In the genomic region with DNA sequence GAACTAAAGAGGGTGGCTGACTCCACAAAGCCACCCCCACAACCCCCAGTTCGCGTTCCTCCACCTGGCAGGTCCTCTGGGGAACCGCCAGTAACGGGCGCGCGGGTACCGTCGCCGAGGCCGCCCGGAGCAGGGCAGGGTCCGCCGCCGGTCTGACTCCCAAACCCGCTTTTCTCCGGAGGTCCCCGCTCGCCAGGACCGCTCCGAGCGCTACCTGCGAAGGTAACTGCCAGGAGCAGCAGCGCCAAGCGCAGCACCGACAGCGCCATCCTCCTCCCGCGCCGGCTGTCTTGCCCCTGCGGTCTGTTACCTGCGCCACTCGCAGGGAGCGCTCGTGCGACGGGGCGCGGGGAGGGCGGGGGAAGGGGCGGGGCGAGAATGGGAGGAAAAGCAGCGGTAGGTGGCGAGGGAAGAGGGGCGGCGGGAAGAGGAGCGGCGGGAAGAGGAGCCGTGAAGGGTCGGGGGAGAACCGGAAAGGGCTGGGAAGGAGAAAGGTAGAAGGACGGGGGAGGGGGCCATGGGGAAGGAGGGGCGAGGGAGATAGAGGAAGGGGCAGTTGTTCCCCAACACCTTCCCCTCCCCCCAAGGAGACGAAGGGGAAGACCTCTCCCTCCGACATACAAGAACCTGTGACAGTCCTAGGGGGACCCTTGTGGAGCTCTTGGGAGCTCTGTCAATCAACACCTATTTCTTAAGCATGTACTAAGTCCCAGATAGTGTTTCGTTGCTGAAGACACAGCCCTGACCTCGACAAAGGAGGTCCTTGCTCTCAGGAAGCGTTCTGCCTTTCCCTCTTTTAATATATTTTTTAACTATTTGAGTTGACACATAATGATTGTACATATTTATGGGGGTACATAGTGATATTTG, we compare ENCODE assay signal across 8 cellular contexts. TPM values are rescaled to one million over a fixed set of nuclear protein-coding genes. Genes with fewer than 3 reads are reported as not detected.
DNase-seq lines count a peak whose midpoint lies in the region; ATAC-seq, FAIRE-seq and TF ChIP-seq lines count a peak whose summit lies in the region.

A gene with protein sequence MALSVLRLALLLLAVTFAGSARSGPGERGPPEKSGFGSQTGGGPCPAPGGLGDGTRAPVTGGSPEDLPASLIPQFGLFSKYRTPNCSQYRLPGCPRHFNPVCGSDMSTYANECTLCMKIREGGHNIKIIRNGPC (minus strand): TSS at position 308 of the 870 bp plus-strand sequence. CDS start 39 bp downstream, at position 269.

- H3K36me3 ChIP-seq in K562 (ENCODE audit: control insufficient read depth, insufficient read depth, low read length) = no peaks in the 10 kb centered on the region

- peak within 1 kb of the TSS; percentile 49 for H3K4me3 ChIP-seq in HL-60 (replicated peaks; ENCODE audit: insufficient read depth, low read length)
- no peak within 1 kb of the TSS; the same call in 1 of the 2 replicates for H3K4me3 ChIP-seq in K562

- 15% methylated on average over 33 of the region's 58 CpGs for WGBS in K562 (ENCODE audit: insufficient coverage, low coverage, missing lambda C conversion rate)

- H3K9me3 Mint-ChIP-seq in T-helper 2 cell treated with Interferon-gamma antibody and Interleukin-4, amounts not matched to agents 5 μg/mL and 100 μg/mL, for 36 hours = peaks cover 12% of the 10 kb centered on the region

- no peak within 1 kb of the TSS; a peak in 1 of 4 replicates for H3K9ac ChIP-seq in K562 (ENCODE audit: insufficient read depth in 1 of 2, low read depth in 2 of 2, low read length in 2 of 2)

- no peak for FAIRE-seq in K562 (lab: Jason Lieb, UNC)

- H3K36me3 Mint-ChIP-seq in T-helper 2 cell treated with Interferon-gamma antibody and Interleukin-4, amounts not matched to agents 5 μg/mL and 100 μg/mL, for 36 hours (ENCODE audit: low read depth) = peaks cover 4% of the 10 kb centered on the region

- peak within 1 kb of the TSS; percentile 44; the same call in 1 of the 2 replicates for H2AFZ ChIP-seq in K562 (ENCODE audit: low read depth, low read length)

- H3K9me3 ChIP-seq in K562 (replicated peaks; ENCODE audit: control insufficient read depth, insufficient read depth, low read depth, low read length) = no peaks in the 10 kb centered on the region

- H3K9me1 ChIP-seq in K562 (ENCODE audit: control insufficient read depth, insufficient read depth, low read length) = no peaks in the 10 kb centered on the region

- H4K20me1 ChIP-seq in K562 (replicated peaks; ENCODE audit: control insufficient read depth, insufficient read depth, low read length) = no peaks in the 10 kb centered on the region

- in situ Hi-C loops in K562 (cut with MboI) = no loop called here

- peaks cover 50% of the 10 kb centered on the region for H3K27me3 Mint-ChIP-seq in T-helper 2 cell treated with Interferon-gamma antibody and Interleukin-4, amounts not matched to agents 5 μg/mL and 100 μg/mL, for 36 hours (ENCODE audit: low read depth)

- TF ChIP-seq POLR2A in K562 (conservative IDR thresholded peaks at IDR 0.05) = no peak

- TF ChIP-seq CTCF in HL-60 (IDR thresholded peaks at IDR 0.05; ENCODE audit: insufficient read depth, low read length) (no peak), K562 (IDR thresholded peaks at IDR 0.05 in 2 of 3, conservative IDR thresholded peaks at IDR 0.05 in 1 of 3; ENCODE audit: insufficient read depth in 2 of 3, low read depth in 1 of 3, low read length in 3 of 3) (peak in 2 of 3 experiments; percentile 3 to 45; a peak in 2 of 6 replicates)

- POLR2A ChIA-PET in K562 (lab: Yijun Ruan, JAX) = interaction anchor here (1.7 kb wide), 1 partner anchor 15 kb away, joined by 3 read pairs; no protein-coding TSS in a partner anchor

- no peaks in the 10 kb centered on the region for H3K27me3 ChIP-seq in HL-60 (ENCODE audit: insufficient read depth, poor library complexity, severe bottlenecking)
- peaks cover 7 to 13% of the 10 kb centered on the region in 2 experiments; a peak in 3 of 5 replicates for H3K27me3 ChIP-seq in K562 (ENCODE audit: control insufficient read depth in 2 of 2, insufficient read depth in 2 of 2, low read length in 2 of 2)

- TF ChIP-seq EP300 in K562 (IDR thresholded peaks at IDR 0.05; ENCODE audit: low read length) = no peak

- CTCF ChIA-PET in K562 (lab: Yijun Ruan, JAX; ENCODE audit: low intra/inter-chr PET ratio) = no interaction called here

- H3K4me3 Mint-ChIP-seq in T-helper 2 cell treated with Interferon-gamma antibody and Interleukin-4, amounts not matched to agents 5 μg/mL and 100 μg/mL, for 36 hours = peak within 1 kb of the TSS; percentile 68

- peak; percentile 9 for DNase-seq in NCI-H1436 (lab: John Stamatoyannopoulos, UW)
- no peak for DNase-seq in NCI-H1436 treated with DMSO at 0.1 percent for 48 hours (lab: John Stamatoyannopoulos, UW)
- DNase-seq in HL-60 (ENCODE audit: low read depth in 1 of 2, low spot score in 1 of 2) = no peak
- DNase-seq in T-helper 2 cell treated with Interferon-gamma antibody and Interleukin-4, amounts not matched to agents 5 μg/mL and 100 μg/mL, for 36 hours (ENCODE audit: low spot score) = peak; percentile 39
- DNase-seq in K562 (ENCODE audit: extremely low read depth in 1 of 4, low spot score in 3 of 4) = peak; percentile 45 to 80 (median 73)
- DNase-seq in left lobe of liver (ENCODE audit: low spot score) = no peak
- DNase-seq in stimulated activated CD8-positive, alpha-beta memory T cell treated with anti-CD3 and anti-CD28 coated beads, Interleukin-12 subunit alpha, Interleukin-12 subunit beta, amount 100 ng/mL, for 4 hours (ENCODE audit: low read depth) = peak; percentile 52

- H3K27ac ChIP-seq in HL-60 (replicated peaks) = no peak within 1 kb of the TSS
- H3K27ac ChIP-seq in K562 (ENCODE audit: extremely low read depth, low read depth, low read length) = no peak within 1 kb of the TSS

- peaks cover 0 to 5% of the 10 kb centered on the region in 2 experiments; a peak in 2 of 5 replicates for H3K4me1 ChIP-seq in K562 (replicated peaks in 1 of 2; ENCODE audit: control insufficient read depth in 2 of 2, insufficient read depth in 2 of 2, low read length in 2 of 2)

- peak within 1 kb of the TSS; percentile 32; the same call in 1 of the 2 replicates for H3K4me2 ChIP-seq in K562 (ENCODE audit: insufficient read depth, low read length)

- no peak for TF ChIP-seq RAD21 in K562 (CRISPR knock-in tag; conservative IDR thresholded peaks at IDR 0.05 in 1 of 2, IDR thresholded peaks at IDR 0.05 in 1 of 2)

- intact Hi-C loops in K562 (cut with micrococcal nuclease) = no loop called here

- peak; percentile 98 for ATAC-seq in K562
- peak; percentile 56 for ATAC-seq in left lobe of liver
- ATAC-seq in HG03135 (IDR thresholded peaks at IDR 0.05; ENCODE audit: unreplicated experiment) = no peak

- H3K27ac Mint-ChIP-seq in T-helper 2 cell treated with Interferon-gamma antibody and Interleukin-4, amounts not matched to agents 5 μg/mL and 100 μg/mL, for 36 hours = no peak within 1 kb of the TSS

- H3K4me1 Mint-ChIP-seq in T-helper 2 cell treated with Interferon-gamma antibody and Interleukin-4, amounts not matched to agents 5 μg/mL and 100 μg/mL, for 36 hours (ENCODE audit: low read depth) = peaks cover 26% of the 10 kb centered on the region

- no TSS peak for BruUV-seq in K562 (replicated peaks; lab: Mats Ljungman, UMichigan)

- no peaks in the 10 kb centered on the region for H3K79me2 ChIP-seq in K562 (ENCODE audit: control insufficient read depth, insufficient read depth, low read length)

TF ChIP-seq in K562, 482 proteins besides CTCF, POLR2A, EP300 and RAD21 (continues in another document):
- TF ChIP-seq SLC30A9 (CRISPR knock-in tag; IDR thresholded peaks at IDR 0.05) = no peak
- TF ChIP-seq, protein P1, sequence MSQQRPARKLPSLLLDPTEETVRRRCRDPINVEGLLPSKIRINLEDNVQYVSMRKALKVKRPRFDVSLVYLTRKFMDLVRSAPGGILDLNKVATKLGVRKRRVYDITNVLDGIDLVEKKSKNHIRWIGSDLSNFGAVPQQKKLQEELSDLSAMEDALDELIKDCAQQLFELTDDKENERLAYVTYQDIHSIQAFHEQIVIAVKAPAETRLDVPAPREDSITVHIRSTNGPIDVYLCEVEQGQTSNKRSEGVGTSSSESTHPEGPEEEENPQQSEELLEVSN (IDR thresholded peaks at IDR 0.05; ENCODE audit: borderline replicate concordance in 1 of 2, extremely low read depth in 1 of 2, insufficient read depth in 1 of 2, insufficient read length in 1 of 2, low read depth in 1 of 2, low read length in 1 of 2, poor library complexity in 1 of 2, severe bottlenecking in 1 of 2) = peak in 1 of 2 experiments; percentile 20
- TF ChIP-seq, protein P2, sequence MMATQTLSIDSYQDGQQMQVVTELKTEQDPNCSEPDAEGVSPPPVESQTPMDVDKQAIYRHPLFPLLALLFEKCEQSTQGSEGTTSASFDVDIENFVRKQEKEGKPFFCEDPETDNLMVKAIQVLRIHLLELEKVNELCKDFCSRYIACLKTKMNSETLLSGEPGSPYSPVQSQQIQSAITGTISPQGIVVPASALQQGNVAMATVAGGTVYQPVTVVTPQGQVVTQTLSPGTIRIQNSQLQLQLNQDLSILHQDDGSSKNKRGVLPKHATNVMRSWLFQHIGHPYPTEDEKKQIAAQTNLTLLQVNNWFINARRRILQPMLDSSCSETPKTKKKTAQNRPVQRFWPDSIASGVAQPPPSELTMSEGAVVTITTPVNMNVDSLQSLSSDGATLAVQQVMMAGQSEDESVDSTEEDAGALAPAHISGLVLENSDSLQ (IDR thresholded peaks at IDR 0.05) = peak; percentile 51

RNA-seq across cellular contexts. Expression of the gene that starts here (rescaled TPM):
- total RNA-seq in K562 (2011; cell fraction: chromatin; rRNA removed; ENCODE audit: low replicate concordance) = not detected in 2 replicates
- not detected in 2 replicates for total RNA-seq in K562 (2011; cell fraction: nucleolus; rRNA removed)
- total RNA-seq in K562 (2011; cell fraction: nucleoplasm; rRNA removed) = not detected in 2 replicates
- total RNA-seq in K562 (2014; rRNA removed) (not detected in 2 replicates), K562 (2014; rRNA removed; fragmentation: Illumina TruSeq; extraction: Trizol) (not detected in 2 replicates), K562 (2015; rRNA removed; fragmentation: Illumina TruSeq; extraction: Trizol) (not detected in 2 replicates), K562 (2021) (not detected in 2 replicates), left lobe of liver (not detected)
- polyA plus RNA-seq in K562 (2011; rRNA removed) (not detected in 2 replicates), K562 (2014; fragmentation: Illumina TruSeq; extraction: Trizol) (not detected in 2 replicates), K562 (2014; fragmentation: Nextera tagmentation; extraction: Ambion mirVana) (not detected), K562 (2014; rRNA removed) (not detected in 2 replicates)
- polyA plus RNA-seq in K562 (2011; cell fraction: cytosol; rRNA removed) = not detected in 2 replicates
- not detected in 2 replicates for polyA plus RNA-seq in K562 (2011; cell fraction: nucleus; rRNA removed)
- not detected in 2 replicates for polyA plus RNA-seq in K562 (2012)
- polyA minus RNA-seq in K562 (2011; rRNA and poly(A)+ RNA removed) = not detected in 2 replicates
- not detected in 2 replicates for polyA minus RNA-seq in K562 (2011; cell fraction: cytosol; rRNA and poly(A)+ RNA removed)
- polyA minus RNA-seq in K562 (2011; cell fraction: nucleus; rRNA and poly(A)+ RNA removed) = not detected in 2 replicates

Comparison
In these comparisons a context has a peak if more than half of its experiments do, and no peak if none do; other contexts are left out.
1. DNase-seq: peak in NCI-H1436 (single experiment), T-helper 2 cell treated with Interferon-gamma antibody and Interleukin-4, amounts not matched to agents 5 μg/mL and 100 μg/mL, for 36 hours (single experiment) and stimulated activated CD8-positive, alpha-beta memory T cell treated with anti-CD3 and anti-CD28 coated beads, Interleukin-12 subunit alpha, Interleukin-12 subunit beta, amount 100 ng/mL, for 4 hours (single experiment); none in NCI-H1436 treated with DMSO at 0.1 percent for 48 hours (single experiment), HL-60 (0 of 2) and left lobe of liver (single experiment).
2. Peak in DNase-seq, ATAC-seq and H3K4me2 ChIP-seq in K562; RNA of the gene not detected or under 1 TPM.
3. Peak in ATAC-seq in left lobe of liver; RNA of the gene not detected or under 1 TPM.